ENCODE assay signal across 22 cellular contexts in genomic region chr1:225021037-225021436, GRCh38.
"Had no signal": no experiment of that assay in that cellular context is flagged by ENCODE, and none has a peak within 500 bp of the region (broad histone marks: within the 10 kb centered on the region; RNA-seq: fewer than 3 reads in every experiment).

No MANE protein-coding gene starts in this region.

- FAIRE-seq: HTR-8/SVneo, RCC 7860 had no signal

- H3K4me2 ChIP-seq: SK-N-SH had no signal

- H3K9ac ChIP-seq: SK-N-SH had no signal

- H3K27ac ChIP-seq: HL-60 had no signal

- DNase-seq: KBM-7, MV-4-11, NCI-H1048, NCI-H1105, NCI-H1417, NCI-H1436 treated with DMSO at 0.1 percent for 48 hours, NCI-H1694, NCI-H187 treated with DMSO at 0.1 percent for 48 hours, NCI-H2029 treated with DMSO at 0.1 percent for 48 hours, NCI-H2171 treated with DMSO at 0.1 percent for 48 hours, NCI-H345, NCI-H446 treated with DMSO at 0.1 percent for 48 hours, NCI-H510A treated with DMSO at 0.1 percent for 48 hours, NCI-H526, NCI-H82, RPMI8226, SHP77, SK-N-SH, SW 1271 had no signal
